ENCODE assay signal across 19 cellular contexts in the genomic region with DNA sequence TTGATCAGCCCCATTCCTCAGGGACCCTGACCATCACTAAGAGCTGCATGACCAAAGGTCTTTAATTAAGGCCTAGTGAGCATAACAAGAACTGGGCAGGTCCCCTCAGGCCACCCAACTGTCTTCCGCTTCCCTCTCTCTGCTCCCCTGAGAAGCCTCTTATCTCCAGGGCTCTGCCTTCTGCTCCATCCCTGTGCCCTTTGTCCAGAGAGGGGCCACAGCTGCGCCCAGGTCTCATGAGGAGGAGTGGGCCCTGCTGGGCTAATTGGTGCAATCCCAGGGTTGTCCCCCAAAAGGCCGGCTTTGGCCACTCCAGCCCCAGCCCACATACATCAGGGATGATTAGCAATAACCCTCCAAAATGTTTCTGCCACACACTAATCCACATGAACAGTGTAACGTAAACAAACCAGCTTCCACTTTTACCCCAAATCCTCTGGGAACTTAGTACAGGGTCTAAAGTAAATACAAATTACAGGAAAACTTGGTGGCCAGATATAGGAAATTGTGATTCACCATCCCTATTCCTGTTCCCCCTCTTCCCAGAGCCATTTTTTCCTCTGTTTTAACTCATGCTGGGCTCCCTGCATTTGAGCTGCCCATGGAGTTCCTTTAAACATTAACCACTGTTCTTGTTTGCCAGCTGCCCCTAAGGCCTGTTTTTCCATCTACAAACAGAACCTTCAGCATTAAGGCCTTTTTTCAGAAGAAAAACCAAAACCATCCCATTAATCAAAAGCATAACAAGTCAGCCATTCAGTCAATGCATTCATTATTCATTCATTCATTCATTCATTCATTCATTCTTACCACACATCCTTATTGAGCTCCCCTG. TPM values are rescaled to one million over a fixed set of nuclear protein-coding genes. Genes with fewer than 3 reads are reported as not detected.
DNase-seq lines count a peak whose midpoint lies in the region; ATAC-seq and TF ChIP-seq lines count a peak whose summit lies in the region.
"Had no signal": no experiment of that assay in that cellular context is flagged by ENCODE, and none has a peak within 500 bp of the region (broad histone marks: within the 10 kb centered on the region; RNA-seq: fewer than 3 reads in every experiment).

No MANE protein-coding gene starts in this region.

- no peaks in the 10 kb centered on the region for H3K27me3 ChIP-seq in stomach
- H3K27me3 ChIP-seq in gastrocnemius medialis = no peaks in the 10 kb centered on the region
- H3K27me3 ChIP-seq: cardiac muscle cell had no signal

- no peak for TF ChIP-seq EP300 in stomach (IDR thresholded peaks at IDR 0.05)

- POLR2A ChIA-PET in HEK293 (lab: Yijun Ruan, JAX) = interaction anchor here (0.5 to 0.7 kb wide), 2 partner anchors 26 to 96 kb away, joined by 3 to 4 read pairs; no protein-coding TSS in a partner anchor

- H3K27me3 Mint-ChIP-seq in dendritic cell treated with granulocyte-macrophage colony-stimulating factor and Interleukin-4, amounts not matched to agents 40 ng/mL and 50 ng/mL, for 4 days = peaks cover 9% of the 10 kb centered on the region

- in situ Hi-C loops in gastrocnemius medialis (cut with MboI; ENCODE audit: low sequenced_read_pairs in 4 of 4) = loop anchor here (5.0 to 25.0 kb wide), 6 partner anchors 60 to 343 kb away; a partner anchor contains a TSS

- DNase-seq in kidney tubule cell (ENCODE audit: low spot score) (peak; percentile 27), stomach (no peak), sciatic nerve (ENCODE audit: low spot score) (no peak), gastrocnemius medialis (no peak), left colon (no peak)
- DNase-seq: activated CD4-positive, alpha-beta T cell treated with anti-CD3 and anti-CD28 coated beads for 48 hours; activated gamma-delta T cell; amniotic stem cell; head of caudate nucleus; immature natural killer cell; natural killer cell; NCI-H1105 treated with DMSO at 0.1 percent for 48 hours; NCI-H526 treated with DMSO at 0.1 percent for 48 hours had no signal

- no peaks in the 10 kb centered on the region for H3K9me3 Mint-ChIP-seq in dendritic cell treated with granulocyte-macrophage colony-stimulating factor and Interleukin-4, amounts not matched to agents 40 ng/mL and 50 ng/mL, for 4 days
- H3K9me3 Mint-ChIP-seq: GM23338, immature natural killer cell, natural killer cell had no signal

- H3K4me1 Mint-ChIP-seq in dendritic cell treated with granulocyte-macrophage colony-stimulating factor and Interleukin-4, amounts not matched to agents 40 ng/mL and 50 ng/mL, for 4 days (ENCODE audit: low read depth) = peaks cover 5% of the 10 kb centered on the region
- H3K4me1 Mint-ChIP-seq: immature natural killer cell, natural killer cell had no signal

- TF ChIP-seq POLR2A in stomach (IDR thresholded peaks at IDR 0.05) = no peak
- no peak for TF ChIP-seq POLR2A in gastrocnemius medialis (IDR thresholded peaks at IDR 0.05)

- intact Hi-C loops in dendritic cell treated with granulocyte-macrophage colony-stimulating factor and Interleukin-4, amounts not matched to agents 40 ng/mL and 50 ng/mL, for 4 days (cut with micrococcal nuclease) = no loop called here
- intact Hi-C loops in stomach (cut with DNase I; ENCODE audit: low total_unique reads) (no loop called here), sciatic nerve (cut with DNase I) (loop anchor here (5.0 kb wide), 1 partner anchor 38 kb away; no protein-coding TSS in a partner anchor), gastrocnemius medialis (cut with DNase I; ENCODE audit: low total_unique reads) (loop anchor here (5.0 kb wide), 2 partner anchors 878 to 1233 kb away; no protein-coding TSS in a partner anchor), left colon (cut with DNase I, micrococcal nuclease) (no loop called here)

- CTCF ChIA-PET in HEK293 (lab: Yijun Ruan, JAX) = interaction anchor here (0.6 to 9.4 kb wide), 25 partner anchors 7 to 595 kb away, joined by 3 to 101 read pairs (median 4); no protein-coding TSS in a partner anchor

- H3K36me3 ChIP-seq in HEK293 (ENCODE audit: control insufficient read depth in 2 of 2, insufficient read depth in 1 of 2, low read length in 2 of 2) (no peaks in the 10 kb centered on the region), stomach (no peaks in the 10 kb centered on the region), gastrocnemius medialis (no peaks in the 10 kb centered on the region)
- H3K36me3 ChIP-seq: cardiac muscle cell, thoracic aorta had no signal

- H3K4me1 ChIP-seq in HEK293 (ENCODE audit: control insufficient read depth, insufficient read depth, low read length) (no peaks in the 10 kb centered on the region), stomach (peaks cover 6 to 35% (median 22%) of the 10 kb centered on the region in 4 donors), gastrocnemius medialis (peaks cover 0 to 3% of the 10 kb centered on the region in 2 donors)

- no peaks in the 10 kb centered on the region for H3K36me3 Mint-ChIP-seq in dendritic cell treated with granulocyte-macrophage colony-stimulating factor and Interleukin-4, amounts not matched to agents 40 ng/mL and 50 ng/mL, for 4 days (ENCODE audit: low read depth)
- H3K36me3 Mint-ChIP-seq: immature natural killer cell, natural killer cell had no signal

- no peak for ATAC-seq in sciatic nerve
- ATAC-seq in gastrocnemius medialis = no peak
- no peak for ATAC-seq in left colon
- ATAC-seq: GM23338, natural killer cell, Right ventricle myocardium inferior had no signal

- TF ChIP-seq CTCF in HEK293 (tag by site-specific recombination; IDR thresholded peaks at IDR 0.05) (no peak), stomach (IDR thresholded peaks at IDR 0.05) (no peak), gastrocnemius medialis (IDR thresholded peaks at IDR 0.05 in 4 of 5, conservative IDR thresholded peaks at IDR 0.05 in 1 of 5) (no peak)

- H3K9me3 ChIP-seq in HEK293 (ENCODE audit: control insufficient read depth, insufficient read depth, low read depth, low read length) = no peaks in the 10 kb centered on the region
- H3K9me3 ChIP-seq in stomach = no peaks in the 10 kb centered on the region
- H3K9me3 ChIP-seq in gastrocnemius medialis = no peaks in the 10 kb centered on the region
- H3K9me3 ChIP-seq: thoracic aorta had no signal

- H3K4me3 Mint-ChIP-seq in dendritic cell treated with granulocyte-macrophage colony-stimulating factor and Interleukin-4, amounts not matched to agents 40 ng/mL and 50 ng/mL, for 4 days = no peak overlapping the region
- H3K4me3 Mint-ChIP-seq: GM23338, immature natural killer cell, natural killer cell had no signal

- WGBS in stomach, 5 donors = 46 to 62% (median 56%) methylated on average over 4 of the region's 4 CpGs

- H3K27ac ChIP-seq in HEK293 (ENCODE audit: extremely low read depth, low read depth, low read length) (no peak overlapping the region), stomach (peak overlapping the region in 4 of 5 donors; percentile 11 to 55 (median 51)), gastrocnemius medialis (no peak overlapping the region)
- H3K27ac ChIP-seq: cardiac muscle cell, thoracic aorta had no signal

- H3K27ac Mint-ChIP-seq in dendritic cell treated with granulocyte-macrophage colony-stimulating factor and Interleukin-4, amounts not matched to agents 40 ng/mL and 50 ng/mL, for 4 days = peak overlapping the region; percentile 30
- H3K27ac Mint-ChIP-seq: GM23338, immature natural killer cell, natural killer cell had no signal

- H3K4me3 ChIP-seq in HEK293 (ENCODE audit: low read depth, low read length) (no peak overlapping the region), stomach (no peak overlapping the region), gastrocnemius medialis (no peak overlapping the region)
- H3K4me3 ChIP-seq: cardiac muscle cell, GM23338, thoracic aorta had no signal

TF ChIP-seq in HEK293, 187 proteins besides CTCF, POLR2A, EP300 and RAD21:
- TF ChIP-seq ZNF114 (tag by site-specific recombination; IDR thresholded peaks at IDR 0.05) (no peak), ZNF140 (tag by site-specific recombination; IDR thresholded peaks at IDR 0.05) (no peak), ZNF24 (tag by site-specific recombination; IDR thresholded peaks at IDR 0.05) (0 out of 2 replicates have a peak, but pooled peaks have one; percentile 29), SETDB1 (IDR thresholded peaks at IDR 0.05; ENCODE audit: insufficient read length, low read length) (no peak), ZNF747 (tag by site-specific recombination; IDR thresholded peaks at IDR 0.05) (no peak), ZNF311 (tag by site-specific recombination; IDR thresholded peaks at IDR 0.05; ENCODE audit: borderline replicate concordance) (no peak)
TF ChIP-seq in HEK293: peak in this region for 1.

RNA-seq across cellular contexts. Expression of a gene that starts 34.6 kb away (rescaled TPM):
- total RNA-seq in stomach (100 to 1,000 TPM in 1 of 5 donors, 10 to 100 TPM in 4; 12.8 to 166 (median 22.9) TPM), sciatic nerve (145 TPM), gastrocnemius medialis (10 to 100 TPM; 12.9 to 53.6 (median 34.1) TPM), left colon (10 to 100 TPM in 1 of 2 donors, 1 to 10 TPM in 1; 4.6 to 22.4 TPM)
- polyA plus RNA-seq in stomach = 100 to 1,000 TPM in 1 of 3 donors, 10 to 100 TPM in 2; 51.1 to 119 (median 68.4) TPM
- total RNA-seq: natural killer cell had no signal
- polyA plus RNA-seq: immature natural killer cell had no signal

RNA-seq across cellular contexts. Expression of a gene that starts 35.4 kb away (rescaled TPM):
- total RNA-seq in stomach = 10 to 100 TPM in 3 of 5 donors, 1 to 10 TPM in 2; 7.6 to 66.9 (median 31.4) TPM
- polyA plus RNA-seq in stomach = 10 to 100 TPM; 16.0 to 20.2 (median 16.9) TPM
- total RNA-seq in sciatic nerve = 32.3 TPM
- total RNA-seq in gastrocnemius medialis = 10 to 100 TPM; 19.2 to 56.1 (median 42.4) TPM
- total RNA-seq in left colon = 100 to 1,000 TPM in 1 of 2 donors, 10 to 100 TPM in 1; 50.8 to 136 TPM

Comparison
In these comparisons a context has a peak if more than half of its experiments do, and no peak if none do; other contexts are left out.
1. H3K27ac ChIP-seq: peak in stomach (4 of 5); none in HEK293 (single experiment) and gastrocnemius medialis (0 of 4).
2. intact Hi-C loops: an anchor here in sciatic nerve (5.0 kb wide) and gastrocnemius medialis (5.0 kb wide); none called in dendritic cell treated with granulocyte-macrophage colony-stimulating factor and Interleukin-4, amounts not matched to agents 40 ng/mL and 50 ng/mL, for 4 days, stomach and left colon.